Comparison of ENCODE assay signal across 32 cellular contexts in genomic region chr6:64062960-64063683, GRCh38.
DNase-seq lines count a peak whose midpoint lies in the region; ATAC-seq, FAIRE-seq and TF ChIP-seq lines count a peak whose summit lies in the region.
"Had no signal": no experiment of that assay in that cellular context is flagged by ENCODE, and none has a peak within 500 bp of the region (broad histone marks: within the 10 kb centered on the region; RNA-seq: fewer than 3 reads in every experiment).

No MANE protein-coding gene starts in this region.

- no peak overlapping the region for H4K8ac ChIP-seq in trophoblast cell (ENCODE audit: low read depth, low read length)

- H3K4ac ChIP-seq in trophoblast cell (ENCODE audit: low read depth, low read length) = no peak overlapping the region

- dilution Hi-C loops in endothelial cell of umbilical vein (cut with MboI; ENCODE audit: extremely low pct_ligation_motif_present, low sequenced_read_pairs) = no loop called here

- H3K79me2 ChIP-seq in endothelial cell of umbilical vein (ENCODE audit: control insufficient read depth, insufficient read depth, low read length) = no peaks in the 10 kb centered on the region
- H3K79me2 ChIP-seq in trophoblast cell (ENCODE audit: control insufficient read depth, insufficient read depth, low read length, poor library complexity) = no peaks in the 10 kb centered on the region

- POLR2A ChIA-PET in Panc1 (lab: Charles Lee) = no interaction called here
- POLR2A ChIA-PET in endothelial cell of umbilical vein (lab: Charles Lee) = no interaction called here

- in situ Hi-C loops in Panc1 (cut with HindIII; ENCODE audit: low pct_unique_long_range_greater_than_20kb, low sequenced_read_pairs) (no loop called here), ACHN (cut with HindIII; ENCODE audit: low pct_ligation_motif_present, low pct_unique_long_range_greater_than_20kb, low sequenced_read_pairs) (no loop called here)

- no peak overlapping the region for H2AFZ ChIP-seq in endothelial cell of umbilical vein (ENCODE audit: low read depth, low read length)
- no peak overlapping the region for H2AFZ ChIP-seq in trophoblast cell (ENCODE audit: insufficient read depth, low read length, poor library complexity)
- H2AFZ ChIP-seq: GM23338, PC-9 had no signal

- H2BK12ac ChIP-seq in trophoblast cell (ENCODE audit: low read length) = no peak overlapping the region

- H4K12ac ChIP-seq in trophoblast cell (ENCODE audit: low read depth, low read length) = no peak overlapping the region

- no peak for ATAC-seq in Panc1
- ATAC-seq: activated CD8-positive, alpha-beta T cell treated with anti-CD3 and anti-CD28 coated beads, Interleukin-2, amount 10 ng/mL, durations not matched to agents 7 days and 5 days; activated naive CD4-positive, alpha-beta T cell treated with anti-CD3 and anti-CD28 coated beads, Interleukin-2, amount 50 U/mL, for 72 hours; GM23338; left colon; stimulated activated naive B cell treated with anti-CD40 and anti-IgM and Interleukin-4, amounts not matched to agents 10 μg/mL and 1 μg/mL and 100 μg/mL, for 72 hours had no signal

- no peak for FAIRE-seq in endothelial cell of umbilical vein (lab: Jason Lieb, UNC)

- WGBS in trophoblast cell (ENCODE audit: extremely low coverage, insufficient coverage, insufficient read length) = no CpG with 5 or more reads among the region's 5 CpGs

- H2AK5ac ChIP-seq in trophoblast cell (ENCODE audit: low read length) = no peak overlapping the region

- TF ChIP-seq POLR2A in endothelial cell of umbilical vein (IDR thresholded peaks at IDR 0.05; ENCODE audit: low read depth, low read length) = no peak

- no peak overlapping the region for H2BK5ac ChIP-seq in trophoblast cell (ENCODE audit: low read depth, low read length, poor library complexity)

- H4K91ac ChIP-seq in trophoblast cell (ENCODE audit: low read depth, low read length) = no peak overlapping the region

- peak; percentile 69 for DNase-seq in HS-5 (ENCODE audit: low read depth)
- peak; percentile 7 for DNase-seq in Panc1 (ENCODE audit: low read depth, low spot score)
- DNase-seq in endothelial cell of umbilical vein (ENCODE audit: low read depth, low spot score) = no peak
- peak; percentile 8 for DNase-seq in iris pigment epithelial cell (ENCODE audit: low read depth)
- DNase-seq in DMS79 (lab: John Stamatoyannopoulos, UW) = no peak
- DNase-seq in ACHN = no peak
- DNase-seq in putamen (ENCODE audit: low spot score) = no peak
- no peak for DNase-seq in trophoblast cell
- DNase-seq: activated CD4-positive, alpha-beta T cell treated with anti-CD3 and anti-CD28 coated beads for 4 hours; activated CD8-positive, alpha-beta T cell treated with anti-CD3 and anti-CD28 coated beads, Interleukin-2, amount 10 ng/mL, durations not matched to agents 7 days and 5 days; anterior cingulate cortex; C1 segment of cervical spinal cord; Caco-2; colonic mucosa; effector memory CD4-positive, alpha-beta T cell; HFFc6; hippocampal formation; KG1; left colon; NCI-H2029; NCI-H526; nephron progenitor cell; NK-92 treated with Interleukin-12 subunit alpha and Interleukin-12 subunit beta, amount 100 ng/mL, for 24 hours; PC-9; SHP77 treated with DMSO at 0.1 percent for 48 hours; stimulated activated naive B cell treated with anti-CD40 and anti-IgM and Interleukin-4, amounts not matched to agents 10 μg/mL and 1 μg/mL and 100 μg/mL, for 72 hours; T1000 had no signal

- no peak overlapping the region for H3K14ac ChIP-seq in trophoblast cell (ENCODE audit: low read length)

- H3K4me3 ChIP-seq in Panc1 (ENCODE audit: low read depth in 2 of 2, low read length in 2 of 2) = no peak overlapping the region
- H3K4me3 ChIP-seq in endothelial cell of umbilical vein (replicated peaks in 1 of 3; ENCODE audit: insufficient read depth in 1 of 3, low read depth in 1 of 3, low read length in 3 of 3) = no peak overlapping the region
- no peak overlapping the region for H3K4me3 ChIP-seq in trophoblast cell (ENCODE audit: low read depth, low read length)
- H3K4me3 ChIP-seq: cardiac muscle cell, colonic mucosa, GM23338, PC-9, suprapubic skin had no signal

- no peaks in the 10 kb centered on the region for H3K79me1 ChIP-seq in trophoblast cell (ENCODE audit: low read length)

- CTCF ChIA-PET in Panc1 (lab: Charles Lee) = no interaction called here
- CTCF ChIA-PET in endothelial cell of umbilical vein (lab: Charles Lee) = no interaction called here

- H3K9ac ChIP-seq in endothelial cell of umbilical vein (replicated peaks; ENCODE audit: extremely low read depth, insufficient read depth, low read length) (no peak overlapping the region), trophoblast cell (ENCODE audit: low read length) (no peak overlapping the region)

- H3K23ac ChIP-seq in trophoblast cell (ENCODE audit: low read length) = no peak overlapping the region

- no peak overlapping the region for H2BK120ac ChIP-seq in trophoblast cell (ENCODE audit: insufficient read depth, low read length, poor library complexity)

- H3K4me1 ChIP-seq in Panc1 (ENCODE audit: control insufficient read depth, insufficient read depth, low read length) = no peaks in the 10 kb centered on the region
- H3K4me1 ChIP-seq in endothelial cell of umbilical vein (ENCODE audit: control insufficient read depth, extremely low read depth, insufficient read depth, low read length) = no peaks in the 10 kb centered on the region
- H3K4me1 ChIP-seq in trophoblast cell (ENCODE audit: control insufficient read depth in 1 of 2, insufficient read depth in 2 of 2, low read length in 2 of 2) = no peaks in the 10 kb centered on the region
- H3K4me1 ChIP-seq: colonic mucosa, suprapubic skin had no signal

- TF ChIP-seq CTCF in Panc1 (IDR thresholded peaks at IDR 0.05) (no peak), endothelial cell of umbilical vein (IDR thresholded peaks at IDR 0.05; ENCODE audit: extremely low read depth in 1 of 2, insufficient read depth in 1 of 2, low read depth in 1 of 2, low read length in 2 of 2) (no peak)

- BruUV-seq in Panc1 (replicated peaks; lab: Mats Ljungman, UMichigan) = no TSS peak
- no TSS peak for BruUV-seq in endothelial cell of umbilical vein (replicated peaks; lab: Mats Ljungman, UMichigan)

- H3K36me3 ChIP-seq in Panc1 (ENCODE audit: control insufficient read depth, insufficient read depth, low read length) (no peaks in the 10 kb centered on the region), endothelial cell of umbilical vein (ENCODE audit: control insufficient read depth in 2 of 2, extremely low read depth in 1 of 2, insufficient read depth in 2 of 2, low read length in 2 of 2) (no peaks in the 10 kb centered on the region), trophoblast cell (ENCODE audit: control insufficient read depth in 1 of 2, insufficient read depth in 2 of 2, low read length in 2 of 2) (no peaks in the 10 kb centered on the region)
- H3K36me3 ChIP-seq: cardiac muscle cell, colonic mucosa, suprapubic skin had no signal

- H3K27me3 ChIP-seq in Panc1 (ENCODE audit: control insufficient read depth, insufficient read depth, low read length) (no peaks in the 10 kb centered on the region), endothelial cell of umbilical vein (ENCODE audit: control insufficient read depth in 2 of 2, insufficient read depth in 2 of 2, low read length in 2 of 2) (no peaks in the 10 kb centered on the region), trophoblast cell (ENCODE audit: insufficient read depth, low read length) (no peaks in the 10 kb centered on the region)
- H3K27me3 ChIP-seq: cardiac muscle cell, colonic mucosa, suprapubic skin had no signal

- intact Hi-C loops in Panc1 (cut with micrococcal nuclease; ENCODE audit: unreplicated experiment) = no loop called here
- intact Hi-C loops in endothelial cell of umbilical vein (cut with micrococcal nuclease) = no loop called here

- H3K9me1 ChIP-seq in endothelial cell of umbilical vein (replicated peaks; ENCODE audit: control insufficient read depth, extremely low read depth, insufficient read depth, low read length) = no peaks in the 10 kb centered on the region

- H3K18ac ChIP-seq in trophoblast cell (ENCODE audit: low read length) = no peak overlapping the region

- no peaks in the 10 kb centered on the region for H4K20me1 ChIP-seq in endothelial cell of umbilical vein (replicated peaks; ENCODE audit: control insufficient read depth, extremely low read depth, insufficient read depth, low read length)

- H3K4me2 ChIP-seq in endothelial cell of umbilical vein (ENCODE audit: insufficient read depth, low read length) = no peak overlapping the region
- no peak overlapping the region for H3K4me2 ChIP-seq in trophoblast cell (ENCODE audit: low read length)
- H3K4me2 ChIP-seq: GM23338, PC-9 had no signal

- no peak overlapping the region for H3K27ac ChIP-seq in Panc1 (ENCODE audit: low read length)
- no peak overlapping the region for H3K27ac ChIP-seq in endothelial cell of umbilical vein (ENCODE audit: insufficient read depth, low read depth, low read length)
- H3K27ac ChIP-seq in trophoblast cell (ENCODE audit: low read depth, low read length) = no peak overlapping the region
- H3K27ac ChIP-seq: cardiac muscle cell, colonic mucosa, PC-9, suprapubic skin, VCaP had no signal

- H3K9me3 ChIP-seq in Panc1 (ENCODE audit: control insufficient read depth, insufficient read depth, low read depth, low read length) (0 out of 2 replicates have a peak, but pooled peaks cover 6% of the 10 kb centered on the region), endothelial cell of umbilical vein (replicated peaks; ENCODE audit: control insufficient read depth, insufficient read depth, low read length) (no peaks in the 10 kb centered on the region), trophoblast cell (ENCODE audit: insufficient read depth, low read depth, low read length) (no peaks in the 10 kb centered on the region)
- H3K9me3 ChIP-seq: Caco-2, colonic mucosa, suprapubic skin had no signal

TF ChIP-seq in endothelial cell of umbilical vein, 7 proteins besides CTCF, POLR2A, EP300 and RAD21:
- no peak for TF ChIP-seq JUN (IDR thresholded peaks at IDR 0.05; ENCODE audit: borderline replicate concordance, insufficient read depth, insufficient read length, low read depth)
- TF ChIP-seq POLR2AphosphoS5 (IDR thresholded peaks at IDR 0.05; ENCODE audit: insufficient read depth, low read depth, low read length) = no peak
- no peak for TF ChIP-seq EZH2 (IDR thresholded peaks at IDR 0.05; ENCODE audit: borderline replicate concordance, low read depth, low read length, severe bottlenecking)
- TF ChIP-seq MAX (IDR thresholded peaks at IDR 0.05; ENCODE audit: insufficient read depth, insufficient read length) = no peak
- TF ChIP-seq GATA2 (IDR thresholded peaks at IDR 0.05; ENCODE audit: insufficient read depth, insufficient read length, low read depth, low read length) = no peak
- TF ChIP-seq FOS (IDR thresholded peaks at IDR 0.05; ENCODE audit: borderline replicate concordance, insufficient read depth, low read length) = peak; percentile 33
- no peak for TF ChIP-seq MYC (IDR thresholded peaks at IDR 0.05; ENCODE audit: low read depth, low read length)

Comparison
In these comparisons a context has a peak if more than half of its experiments do, and no peak if none do; other contexts are left out.
1. DNase-seq: peak in HS-5 (single experiment), Panc1 (single experiment) and iris pigment epithelial cell (single experiment); none in endothelial cell of umbilical vein (single experiment), DMS79 (single experiment), ACHN (single experiment), putamen (single experiment) and trophoblast cell (0 of 2).